10 cellular contexts compared by ENCODE assay signal in genomic region chr1:230866171-230866811, GRCh38. TPM values are rescaled to one million over a fixed set of nuclear protein-coding genes. Genes with fewer than 3 reads are reported as not detected.
DNase-seq lines count a peak whose midpoint lies in the region; ATAC-seq, FAIRE-seq and TF ChIP-seq lines count a peak whose summit lies in the region.
"Had no signal": no experiment of that assay in that cellular context is flagged by ENCODE, and none has a peak within 500 bp of the region (broad histone marks: within the 10 kb centered on the region; RNA-seq: fewer than 3 reads in every experiment).

No MANE protein-coding gene starts in this region.

- no peak overlapping the region for H2BK5ac ChIP-seq in H1 (ENCODE audit: low read depth, low read length)

- H3K23ac ChIP-seq in H1 (ENCODE audit: insufficient read length): no peak overlapping the region

- H3K36me3 Mint-ChIP-seq in activated T-cell treated with anti-CD3 and anti-CD28 coated beads, Interleukin-2, amount 50 U/mL, for 24 hours (ENCODE audit: low read depth): peaks cover 1% of the 10 kb centered on the region
- peaks cover 0 to 1% of the 10 kb centered on the region in 2 donors for H3K36me3 Mint-ChIP-seq in activated T-cell treated with anti-CD3 and anti-CD28 coated beads, Interleukin-2, amount 50 U/mL, for 72 hours (ENCODE audit: insufficient read depth in 2 of 2)
- H3K36me3 Mint-ChIP-seq in T-helper 17 cell (ENCODE audit: low read depth): no peaks in the 10 kb centered on the region

- no peak overlapping the region for H3K9ac ChIP-seq in H1 (replicated peaks in 1 of 4; ENCODE audit: extremely low read depth in 1 of 4, low read depth in 3 of 4, low read length in 3 of 4)

- no peak overlapping the region for H3K4ac ChIP-seq in H1 (replicated peaks; ENCODE audit: insufficient read length, low read depth, low read length)

- H2BK120ac ChIP-seq in H1 (replicated peaks; ENCODE audit: low read depth, low read length): no peak overlapping the region

- H2AK5ac ChIP-seq in H1 (ENCODE audit: low read depth, low read length): no peak overlapping the region

- H3K18ac ChIP-seq in H1 (ENCODE audit: extremely low read depth, low read length): no peak overlapping the region

- H2BK20ac ChIP-seq in H1 (ENCODE audit: low read length): no peak overlapping the region

- CTCF ChIA-PET in H1 (lab: Charles Lee; ENCODE audit: partially characterized antibody): interaction anchor here (1.0 to 1.4 kb wide), 6 partner anchors 15 to 72 kb away, joined by 3 to 5 read pairs (median 3); no protein-coding TSS in a partner anchor

- H3K27me3 Mint-ChIP-seq in activated T-cell treated with anti-CD3 and anti-CD28 coated beads, Interleukin-2, amount 50 U/mL, for 24 hours: peaks cover 32% of the 10 kb centered on the region
- H3K27me3 Mint-ChIP-seq in activated T-cell treated with anti-CD3 and anti-CD28 coated beads, Interleukin-2, amount 50 U/mL, for 72 hours (ENCODE audit: low read depth): peaks cover 29% of the 10 kb centered on the region
- H3K27me3 Mint-ChIP-seq in T-helper 17 cell: peaks cover 12% of the 10 kb centered on the region

- H3K4me1 ChIP-seq in H1 (replicated peaks in 1 of 4; ENCODE audit: control insufficient read depth in 3 of 4, insufficient read depth in 4 of 4, low read length in 3 of 4) (peaks cover 2 to 15% (median 9%) of the 10 kb centered on the region in 4 experiments), muscle layer of duodenum (ENCODE audit: control insufficient read depth in 1 of 2, insufficient read depth in 2 of 2, low read length in 2 of 2) (peaks cover 0 to 40% of the 10 kb centered on the region in 2 donors), uterus (peaks cover 0 to 24% of the 10 kb centered on the region in 2 donors)

- no peak overlapping the region for H4K8ac ChIP-seq in H1 (ENCODE audit: extremely low read depth, insufficient read depth, low read length)

- no peak overlapping the region for H3K27ac Mint-ChIP-seq in activated T-cell treated with anti-CD3 and anti-CD28 coated beads, Interleukin-2, amount 50 U/mL, for 24 hours
- no peak overlapping the region for H3K27ac Mint-ChIP-seq in activated T-cell treated with anti-CD3 and anti-CD28 coated beads, Interleukin-2, amount 50 U/mL, for 72 hours
- H3K27ac Mint-ChIP-seq in T-helper 17 cell: no peak overlapping the region

- no peak overlapping the region for H4K5ac ChIP-seq in H1 (ENCODE audit: insufficient read length, low read depth, low read length)

- H4K91ac ChIP-seq in H1 (replicated peaks; ENCODE audit: insufficient read length, low read length): no peak overlapping the region

- H2AFZ ChIP-seq in H1 (ENCODE audit: low read length): no peak overlapping the region

- no peaks in the 10 kb centered on the region for H3K36me3 ChIP-seq in H1 (ENCODE audit: control insufficient read depth in 2 of 4, insufficient read depth in 4 of 4, low read length in 3 of 4)
- no peaks in the 10 kb centered on the region for H3K36me3 ChIP-seq in muscle layer of duodenum (ENCODE audit: control insufficient read depth in 1 of 2, insufficient read depth in 2 of 2, low read length in 2 of 2)
- H3K36me3 ChIP-seq in uterus: no peaks in the 10 kb centered on the region

- no peaks in the 10 kb centered on the region for H3K9me3 ChIP-seq in H1 (ENCODE audit: insufficient read depth in 2 of 2, low read depth in 1 of 2, low read length in 1 of 2)
- no peaks in the 10 kb centered on the region for H3K9me3 ChIP-seq in muscle layer of duodenum (ENCODE audit: control insufficient read depth in 1 of 2, low read length in 2 of 2)
- H3K9me3 ChIP-seq in uterus: no peaks in the 10 kb centered on the region
- H3K9me3 ChIP-seq in T-helper 17 cell (ENCODE audit: control insufficient read depth, low read length, poor library complexity, severe bottlenecking): no peaks in the 10 kb centered on the region

- no peak for TF ChIP-seq POLR2A in H1 (IDR thresholded peaks at IDR 0.05; ENCODE audit: control extremely low read depth in 1 of 2, low read depth in 2 of 2, low read length in 2 of 2)
- TF ChIP-seq POLR2A in uterus (IDR thresholded peaks at IDR 0.05): no peak

- FAIRE-seq in H1 (lab: Jason Lieb, UNC): no peak
- FAIRE-seq: TTC549 had no signal

- DNase-seq in activated T-cell treated with anti-CD3 and anti-CD28 coated beads, Interleukin-2, amount 50 U/mL, for 24 hours: no peak
- DNase-seq in activated T-cell treated with anti-CD3 and anti-CD28 coated beads, Interleukin-2, amount 50 U/mL, for 72 hours: no peak
- DNase-seq in H1 (ENCODE audit: low read depth in 1 of 2, low spot score in 2 of 2): no peak
- no peak for DNase-seq in uterus
- DNase-seq in HK-2 (ENCODE audit: unreplicated experiment): no peak
- no peak for DNase-seq in T-helper 17 cell
- DNase-seq: KBM-7 had no signal

- peaks cover 26% of the 10 kb centered on the region for H3K4me1 Mint-ChIP-seq in activated T-cell treated with anti-CD3 and anti-CD28 coated beads, Interleukin-2, amount 50 U/mL, for 24 hours (ENCODE audit: low read depth)
- H3K4me1 Mint-ChIP-seq in activated T-cell treated with anti-CD3 and anti-CD28 coated beads, Interleukin-2, amount 50 U/mL, for 72 hours (ENCODE audit: low read depth): peaks cover 49% of the 10 kb centered on the region
- H3K4me1 Mint-ChIP-seq in T-helper 17 cell: peaks cover 24% of the 10 kb centered on the region

- no peak overlapping the region for H2BK15ac ChIP-seq in H1 (ENCODE audit: low read length)

- TF ChIP-seq EP300 in H1 (IDR thresholded peaks at IDR 0.05; ENCODE audit: borderline replicate concordance in 1 of 2, low read depth in 2 of 2, low read length in 2 of 2): no peak

- ATAC-seq in activated T-cell treated with anti-CD3 and anti-CD28 coated beads, Interleukin-2, amount 50 U/mL, for 72 hours (replicated peaks in 1 of 2): no peak
- ATAC-seq in HG02840 (IDR thresholded peaks at IDR 0.05; ENCODE audit: low FRiP score, unreplicated experiment) (no peak), T-helper 17 cell (no peak)

- intact Hi-C loops in uterus (cut with DNase I; ENCODE audit: low total_unique reads): no loop called here

- H3K79me1 ChIP-seq in H1 (ENCODE audit: low read depth, low read length): peaks cover 2% of the 10 kb centered on the region; the same call in 1 of the 2 replicates

- H3K56ac ChIP-seq in H1 (replicated peaks; ENCODE audit: insufficient read length, low read depth, low read length): no peak overlapping the region

- no peak for TF ChIP-seq RAD21 in H1 (IDR thresholded peaks at IDR 0.05 in 1 of 2, conservative IDR thresholded peaks at IDR 0.05 in 1 of 2; ENCODE audit: low read depth in 2 of 2, low read length in 2 of 2)

- H3K4me2 ChIP-seq in H1 (ENCODE audit: insufficient read depth in 1 of 2, low read depth in 2 of 2, low read length in 2 of 2): peak overlapping the region; percentile 78 to 85; a peak in 1 of 4 replicates

- H3K27me3 ChIP-seq in H1 (replicated peaks in 1 of 4; ENCODE audit: control insufficient read depth in 3 of 4, extremely low read depth in 1 of 4, insufficient read depth in 3 of 4, low read length in 3 of 4) (peaks cover 0 to 2% (median 0%) of the 10 kb centered on the region in 4 experiments; a peak in 2 of 7 replicates), muscle layer of duodenum (ENCODE audit: low read depth, low read length) (no peaks in the 10 kb centered on the region), uterus (no peaks in the 10 kb centered on the region)

- peak overlapping the region; percentile 84 for H3K4me3 Mint-ChIP-seq in activated T-cell treated with anti-CD3 and anti-CD28 coated beads, Interleukin-2, amount 50 U/mL, for 24 hours
- peak overlapping the region in 1 of 2 donors; percentile 91 for H3K4me3 Mint-ChIP-seq in activated T-cell treated with anti-CD3 and anti-CD28 coated beads, Interleukin-2, amount 50 U/mL, for 72 hours
- no peak overlapping the region for H3K4me3 Mint-ChIP-seq in T-helper 17 cell

- H3K79me2 ChIP-seq in H1 (ENCODE audit: control insufficient read depth in 1 of 2, insufficient read depth in 2 of 2, low read length in 2 of 2): peaks cover 0 to 57% of the 10 kb centered on the region in 2 experiments; a peak in 2 of 4 replicates

- no peaks in the 10 kb centered on the region for H3K9me3 Mint-ChIP-seq in activated T-cell treated with anti-CD3 and anti-CD28 coated beads, Interleukin-2, amount 50 U/mL, for 24 hours
- H3K9me3 Mint-ChIP-seq in activated T-cell treated with anti-CD3 and anti-CD28 coated beads, Interleukin-2, amount 50 U/mL, for 72 hours: no peaks in the 10 kb centered on the region

- TF ChIP-seq CTCF in H1 (IDR thresholded peaks at IDR 0.05; ENCODE audit: control extremely low read depth in 1 of 3, insufficient read depth in 1 of 3, low read depth in 1 of 3, low read length in 3 of 3) (no peak), uterus (IDR thresholded peaks at IDR 0.05) (no peak)

- no peak overlapping the region for H3K27ac ChIP-seq in H1 (ENCODE audit: low read depth, low read length)
- H3K27ac ChIP-seq in muscle layer of duodenum (ENCODE audit: low read length): peak overlapping the region; percentile 78
- peak overlapping the region; percentile 83 to 85 for H3K27ac ChIP-seq in uterus

- POLR2A ChIA-PET in H1 (lab: Charles Lee; ENCODE audit: partially characterized antibody): interaction anchor here (0.6 to 1.8 kb wide), 4 partner anchors 13 to 203 kb away, joined by 3 to 8 read pairs (median 3); no protein-coding TSS in a partner anchor

- no peak overlapping the region for H3K14ac ChIP-seq in H1 (ENCODE audit: insufficient read length)

- no peak overlapping the region for H2BK12ac ChIP-seq in H1 (ENCODE audit: low read depth, low read length)

- peaks cover 3 to 8% of the 10 kb centered on the region in 2 experiments for H4K20me1 ChIP-seq in H1 (replicated peaks in 1 of 2; ENCODE audit: control insufficient read depth in 1 of 2, insufficient read depth in 2 of 2, low read length in 2 of 2)

- WGBS in H1 (ENCODE audit: extremely low coverage in 1 of 2, insufficient coverage in 1 of 2, insufficient read length in 1 of 2, insufficient replicate concordance in 2 of 2, low coverage in 1 of 2, low lambda C conversion rate in 2 of 2, missing lambda C conversion rate in 1 of 2), 2 experiments: 93% methylated on average over 8 of the region's 8 CpGs; no CpG with 5 or more reads in 1 of the 2 experiments

- H3K23me2 ChIP-seq in H1 (ENCODE audit: low read depth, low read length): peaks cover 9% of the 10 kb centered on the region

- H3K4me3 ChIP-seq in H1 (ENCODE audit: extremely low read depth in 1 of 4, insufficient read depth in 2 of 4, low read depth in 3 of 4, low read length in 4 of 4) (peak overlapping the region in 1 of 4 experiments; percentile 91; a peak in 1 of 8 replicates), muscle layer of duodenum (ENCODE audit: low read depth in 1 of 2, low read length in 2 of 2) (peak overlapping the region; percentile 86 to 89), uterus (peak overlapping the region; percentile 46 to 79)

RNA-seq across cellular contexts. Expression of gene C1orf198, which starts 2.0 kb away (rescaled TPM):
- 1 to 10 TPM; 5.4 to 7.6 TPM for total RNA-seq in activated T-cell treated with anti-CD3 and anti-CD28 coated beads, Interleukin-2, amount 50 U/mL, for 72 hours
- total RNA-seq in H1 (2021; fragmentation: NEBNext Ultra II Directional; extraction: Animal tissue kit (Norgen Biotek cat#: 25700)): 45.0 and 45.3 TPM in 2 replicates
- polyA plus RNA-seq in H1 (2011; rRNA removed): 29.4 and 30.6 TPM in 2 replicates
- polyA plus RNA-seq in H1 (2011; cell fraction: cytosol; rRNA removed): 32.2 TPM
- 23.1 TPM for polyA plus RNA-seq in H1 (2011; cell fraction: nucleus; rRNA removed)
- 24.6 to 27.9 TPM (median 26.5 TPM) in 4 replicates for polyA plus RNA-seq in H1 (2012, experiment 1 of 2)
- polyA plus RNA-seq in H1 (2012, experiment 2 of 2): 29.4 TPM
- polyA plus RNA-seq in H1 (2013, experiment 1 of 2): 20.2 TPM
- polyA plus RNA-seq in H1 (2013, experiment 2 of 2): 20.4 TPM
- 34.2 and 34.3 TPM in 2 replicates for polyA minus RNA-seq in H1 (2011; rRNA and poly(A)+ RNA removed)
- 33.5 TPM for polyA minus RNA-seq in H1 (2011; cell fraction: cytosol; rRNA and poly(A)+ RNA removed)
- polyA minus RNA-seq in H1 (2011; cell fraction: nucleus; rRNA and poly(A)+ RNA removed): 18.6 TPM
- total RNA-seq in uterus (10 to 100 TPM; 41.0 to 80.0 (median 60.8) TPM), T-helper 17 cell (10 to 100 TPM in 1 of 2 donors, 1 to 10 TPM in 1; 3.7 to 20.6 TPM)
